Comparison of ENCODE assay signal across 9 cellular contexts in the genomic region with DNA sequence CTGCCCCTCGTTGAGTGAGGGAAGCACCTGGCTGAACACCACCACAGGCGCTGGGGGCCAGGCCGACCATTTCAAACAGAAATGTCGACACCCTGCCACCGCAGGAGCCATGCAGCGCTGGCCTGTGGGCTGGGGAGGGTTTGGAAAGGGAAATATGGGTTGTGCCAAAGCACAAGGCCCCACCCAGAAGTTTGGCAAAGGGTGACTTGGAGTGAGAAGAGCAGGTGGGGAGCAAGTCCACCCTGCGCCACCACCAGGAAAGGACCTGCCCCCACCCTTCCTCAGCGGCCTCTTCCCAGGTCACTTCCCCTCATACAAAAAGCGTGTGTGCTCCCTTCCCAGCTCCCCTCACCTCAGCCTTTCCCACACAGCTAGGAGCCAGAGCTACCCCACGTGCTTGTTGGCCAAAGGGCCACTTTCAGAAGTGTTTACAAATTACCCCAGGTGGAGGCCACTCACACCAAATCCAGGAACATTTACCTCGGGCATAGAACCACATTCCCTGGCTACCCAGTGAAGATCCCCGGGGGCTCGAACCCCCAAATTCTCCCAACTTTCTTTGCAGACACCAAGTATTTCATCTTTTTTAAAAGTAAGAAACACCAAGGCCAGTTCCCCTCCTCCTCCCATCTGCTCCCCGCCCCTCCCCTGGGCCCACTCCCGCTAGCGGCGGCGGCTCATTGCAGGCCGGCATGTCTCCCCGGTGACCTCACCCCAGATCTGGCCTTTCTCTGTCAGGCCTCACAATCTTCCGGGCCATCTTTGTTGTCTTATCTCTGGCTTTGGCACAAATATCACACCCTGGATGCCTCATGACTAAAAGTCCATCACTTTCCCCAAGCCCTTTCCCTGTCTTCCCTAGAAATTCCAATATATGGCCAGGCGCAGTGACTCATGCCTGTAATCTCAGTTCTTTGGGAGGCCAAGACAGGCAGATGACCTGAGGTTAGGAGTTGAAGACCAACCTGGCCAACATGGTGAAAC. TPM values are rescaled to one million over a fixed set of nuclear protein-coding genes. Genes with fewer than 3 reads are reported as not detected.
DNase-seq lines count a peak whose midpoint lies in the region; ATAC-seq, FAIRE-seq and TF ChIP-seq lines count a peak whose summit lies in the region.
"Had no signal": no experiment of that assay in that cellular context is flagged by ENCODE, and none has a peak within 500 bp of the region (broad histone marks: within the 10 kb centered on the region; RNA-seq: fewer than 3 reads in every experiment).

No MANE protein-coding gene starts in this region.

- H3K56ac ChIP-seq in IMR-90 (ENCODE audit: extremely low read depth, insufficient read depth, low read length) = no peak overlapping the region

- DNase-seq in A172 (ENCODE audit: low spot score) (peak; percentile 96), IMR-90 (peak; percentile 44), mesenteric fat pad (ENCODE audit: low spot score) (no peak), GM12892 (ENCODE audit: insufficient read length) (no peak)
- DNase-seq in stimulated activated CD4-positive, alpha-beta T cell treated with anti-CD3 and anti-CD28 coated beads, Interleukin-15, amount 100 ng/mL, for 24 hours = no peak

- POLR2A ChIA-PET in IMR-90 (lab: Charles Lee; ENCODE audit: unreplicated experiment) = no interaction called here

- in situ Hi-C loops in IMR-90 (cut with MboI; ENCODE audit: low sequenced_read_pairs) = loop anchor here (5.0 to 25.0 kb wide), 3 partner anchors 159 to 464 kb away; no protein-coding TSS in a partner anchor

- H3K23ac ChIP-seq in IMR-90 (ENCODE audit: low read depth, low read length) = no peak overlapping the region

- no peak for TF ChIP-seq POLR2A in IMR-90 (IDR thresholded peaks at IDR 0.05; ENCODE audit: low read depth, low read length)
- no peak for TF ChIP-seq POLR2A in GM12892 (IDR thresholded peaks at IDR 0.05; ENCODE audit: low read depth, low read length)

- H2AK9ac ChIP-seq in IMR-90 (replicated peaks; ENCODE audit: low read depth, low read length, poor library complexity) = peak overlapping the region; percentile 20

- no peak overlapping the region for H4K5ac ChIP-seq in IMR-90 (ENCODE audit: low read depth, low read length)

- H3K4me3 ChIP-seq in IMR-90 (ENCODE audit: insufficient read depth, low read depth, low read length) = no peak overlapping the region
- H3K4me3 ChIP-seq in muscle layer of colon (ENCODE audit: low read depth in 1 of 2, low read length in 2 of 2) = no peak overlapping the region

- peak overlapping the region; percentile 49 for H3K27ac Mint-ChIP-seq in dendritic cell treated with granulocyte-macrophage colony-stimulating factor and Interleukin-4, amounts not matched to agents 40 ng/mL and 50 ng/mL, for 4 days

- H3K4me1 Mint-ChIP-seq in dendritic cell treated with granulocyte-macrophage colony-stimulating factor and Interleukin-4, amounts not matched to agents 40 ng/mL and 50 ng/mL, for 4 days (ENCODE audit: low read depth) = peaks cover 81% of the 10 kb centered on the region

- H3K27ac ChIP-seq in IMR-90 (ENCODE audit: insufficient read depth, low read length) (no peak overlapping the region), muscle layer of colon (ENCODE audit: low read depth, low read length) (peak overlapping the region; percentile 88)

- H3K36me3 ChIP-seq in IMR-90 (ENCODE audit: control insufficient read depth, insufficient read depth, low read length) (no peaks in the 10 kb centered on the region), muscle layer of colon (ENCODE audit: insufficient read depth, low read length) (no peaks in the 10 kb centered on the region)

- no peak overlapping the region for H3K4me3 Mint-ChIP-seq in dendritic cell treated with granulocyte-macrophage colony-stimulating factor and Interleukin-4, amounts not matched to agents 40 ng/mL and 50 ng/mL, for 4 days
- H3K4me3 Mint-ChIP-seq: IgD-negative memory B cell had no signal

- no peak for FAIRE-seq in GM12892 (lab: Jason Lieb, UNC)

- H3K9me3 ChIP-seq in IMR-90 (ENCODE audit: control insufficient read depth, insufficient read depth, low read length) (no peaks in the 10 kb centered on the region), muscle layer of colon (ENCODE audit: low read length) (no peaks in the 10 kb centered on the region)

- H3K27me3 ChIP-seq in IMR-90 (ENCODE audit: control insufficient read depth, insufficient read depth, low read length) (no peaks in the 10 kb centered on the region), muscle layer of colon (ENCODE audit: control insufficient read depth in 1 of 2, insufficient read depth in 2 of 2, low read length in 2 of 2) (no peaks in the 10 kb centered on the region)

- TF ChIP-seq CTCF in IMR-90 (conservative IDR thresholded peaks at IDR 0.05; ENCODE audit: low read depth, low read length) = no peak

- peaks cover 23% of the 10 kb centered on the region for H3K4me1 ChIP-seq in IMR-90 (ENCODE audit: control insufficient read depth, insufficient read depth, low read length)
- peaks cover 73% of the 10 kb centered on the region for H3K4me1 ChIP-seq in muscle layer of colon (ENCODE audit: insufficient read depth, low read length)

- H3K4ac ChIP-seq in IMR-90 (ENCODE audit: low read depth, low read length) = no peak overlapping the region

- no peak overlapping the region for H3K14ac ChIP-seq in IMR-90 (replicated peaks; ENCODE audit: low read depth, low read length)

- intact Hi-C loops in IMR-90 (cut with micrococcal nuclease) = no loop called here
- intact Hi-C loops in dendritic cell treated with granulocyte-macrophage colony-stimulating factor and Interleukin-4, amounts not matched to agents 40 ng/mL and 50 ng/mL, for 4 days (cut with micrococcal nuclease) = loop anchor here (5.0 to 10.0 kb wide), 3 partner anchors 144 to 296 kb away; no protein-coding TSS in a partner anchor

- no peak overlapping the region for H2BK15ac ChIP-seq in IMR-90 (ENCODE audit: low read depth, low read length)

- no peak for TF ChIP-seq RAD21 in IMR-90 (IDR thresholded peaks at IDR 0.05; ENCODE audit: low read length)

- H2BK5ac ChIP-seq in IMR-90 (ENCODE audit: low read depth, low read length, poor library complexity, severe bottlenecking) = no peak overlapping the region

- H3K9ac ChIP-seq in IMR-90 (ENCODE audit: low read depth, low read length) (no peak overlapping the region), muscle layer of colon (ENCODE audit: low read length) (peak overlapping the region; percentile 59)

- 56% methylated on average over 13 of the region's 22 CpGs; no CpG with 5 or more reads in 1 of the 2 experiments for WGBS in IMR-90 (ENCODE audit: extremely low coverage in 2 of 2, insufficient read length in 1 of 2), 2 experiments

- H3K4me2 ChIP-seq in IMR-90 (ENCODE audit: low read depth, low read length) = no peak overlapping the region

- H4K8ac ChIP-seq in IMR-90 (ENCODE audit: low read depth in 2 of 2, low read length in 2 of 2) = no peak overlapping the region

- H3K79me1 ChIP-seq in IMR-90 (ENCODE audit: low read depth in 1 of 2, low read length in 2 of 2) = no peaks in the 10 kb centered on the region; a peak in 1 of 4 replicates

- H4K20me1 ChIP-seq in IMR-90 (ENCODE audit: insufficient read depth, low read length) = no peaks in the 10 kb centered on the region

- H3K36me3 Mint-ChIP-seq in dendritic cell treated with granulocyte-macrophage colony-stimulating factor and Interleukin-4, amounts not matched to agents 40 ng/mL and 50 ng/mL, for 4 days (ENCODE audit: low read depth) = no peaks in the 10 kb centered on the region

- no peak; the same call in 1 of the 2 replicates for ATAC-seq in IMR-90 (ENCODE audit: low read depth)
- ATAC-seq in HG03342 (IDR thresholded peaks at IDR 0.05; ENCODE audit: unreplicated experiment) = no peak

- H2BK20ac ChIP-seq in IMR-90 (ENCODE audit: low read depth, low read length) = no peak overlapping the region

- H2BK120ac ChIP-seq in IMR-90 (ENCODE audit: low read depth, low read length) = no peak overlapping the region

- no peak overlapping the region; the same call in 1 of the 2 replicates for H3K18ac ChIP-seq in IMR-90 (ENCODE audit: low read depth, low read length)

- no peaks in the 10 kb centered on the region for H3K9me1 ChIP-seq in IMR-90 (ENCODE audit: insufficient read depth, low read length)

- H2AK5ac ChIP-seq in IMR-90 (ENCODE audit: low read depth, low read length) = peak overlapping the region; percentile 56

- CTCF ChIA-PET in IMR-90 (lab: Yijun Ruan, JAX) = no interaction called here

- BruUV-seq in IMR-90 (replicated peaks; lab: Mats Ljungman, UMichigan) = no TSS peak

- H3K27me3 Mint-ChIP-seq in dendritic cell treated with granulocyte-macrophage colony-stimulating factor and Interleukin-4, amounts not matched to agents 40 ng/mL and 50 ng/mL, for 4 days = no peaks in the 10 kb centered on the region

- peak overlapping the region; percentile 64 for H2AFZ ChIP-seq in IMR-90 (replicated peaks; ENCODE audit: low read length, poor library complexity)

- no peak overlapping the region for H4K91ac ChIP-seq in IMR-90 (ENCODE audit: insufficient read depth, low read depth, low read length)

- dilution Hi-C loops in IMR-90 (cut with HindIII; ENCODE audit: low sequenced_read_pairs, unreplicated experiment) = no loop called here

- H3K9me3 Mint-ChIP-seq in dendritic cell treated with granulocyte-macrophage colony-stimulating factor and Interleukin-4, amounts not matched to agents 40 ng/mL and 50 ng/mL, for 4 days = no peaks in the 10 kb centered on the region
- H3K9me3 Mint-ChIP-seq: IgD-negative memory B cell had no signal

TF ChIP-seq in IMR-90, 13 proteins besides CTCF, POLR2A, EP300 and RAD21:
- peak; percentile 30; the same call in 1 of the 2 replicates for TF ChIP-seq FOS (IDR thresholded peaks at IDR 0.05; ENCODE audit: low read depth, low read length)
- TF ChIP-seq, protein P1, sequence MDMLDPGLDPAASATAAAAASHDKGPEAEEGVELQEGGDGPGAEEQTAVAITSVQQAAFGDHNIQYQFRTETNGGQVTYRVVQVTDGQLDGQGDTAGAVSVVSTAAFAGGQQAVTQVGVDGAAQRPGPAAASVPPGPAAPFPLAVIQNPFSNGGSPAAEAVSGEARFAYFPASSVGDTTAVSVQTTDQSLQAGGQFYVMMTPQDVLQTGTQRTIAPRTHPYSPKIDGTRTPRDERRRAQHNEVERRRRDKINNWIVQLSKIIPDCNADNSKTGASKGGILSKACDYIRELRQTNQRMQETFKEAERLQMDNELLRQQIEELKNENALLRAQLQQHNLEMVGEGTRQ (IDR thresholded peaks at IDR 0.05; ENCODE audit: low read depth, low read length) = no peak

RNA-seq across cellular contexts. Expression of a gene that starts 20.5 kb away (rescaled TPM):
- not detected in 2 replicates for total RNA-seq in A172 (2014; rRNA removed; shearing (Covaris generic))
- total RNA-seq in IMR-90 (2012; rRNA removed) = not detected in 2 replicates
- not detected in 2 replicates for polyA plus RNA-seq in IMR-90 (2012; rRNA removed)
- polyA plus RNA-seq in IMR-90 (2012; cell fraction: cytosol; rRNA removed) = not detected in 2 replicates
- polyA plus RNA-seq in IMR-90 (2012; cell fraction: nucleus; rRNA removed; ENCODE audit: low replicate concordance) = not detected in 2 replicates
- not detected for total RNA-seq in mesenteric fat pad
- polyA plus RNA-seq in GM12892 (2012; ENCODE audit: missing spikeins) = not detected
- polyA plus RNA-seq: IgD-negative memory B cell had no signal

Comparison
In these comparisons a context has a peak if more than half of its experiments do, and no peak if none do; other contexts are left out.
1. DNase-seq: peak in A172 (single experiment) and IMR-90 (single experiment); none in stimulated activated CD4-positive, alpha-beta T cell treated with anti-CD3 and anti-CD28 coated beads, Interleukin-15, amount 100 ng/mL, for 24 hours (single experiment), mesenteric fat pad (single experiment) and GM12892 (single experiment).